22 cellular contexts compared by ENCODE assay signal in genomic region chr1:178451529-178451928, GRCh38. TPM values are rescaled to one million over a fixed set of nuclear protein-coding genes. Genes with fewer than 3 reads are reported as not detected.
A peak's percentile ranks its signal among the peaks of the same experiment; 100 is the strongest.
DNase-seq lines count a peak whose midpoint lies in the region; ATAC-seq, FAIRE-seq and TF ChIP-seq lines count a peak whose summit lies in the region.
"Had no signal": no experiment of that assay in that cellular context is flagged by ENCODE, and none has a peak within 500 bp of the region (broad histone marks: within the 10 kb centered on the region; RNA-seq: fewer than 3 reads in every experiment).

No MANE protein-coding gene starts in this region.

- no peak overlapping the region for H2AFZ ChIP-seq in SK-N-SH (ENCODE audit: low read depth)

- no peaks in the 10 kb centered on the region for H3K9me2 ChIP-seq in SK-N-SH

- no peak for TF ChIP-seq RAD21 in A549 (conservative IDR thresholded peaks at IDR 0.05 in 1 of 2, IDR thresholded peaks at IDR 0.05 in 1 of 2)
- TF ChIP-seq RAD21 in SK-N-SH (IDR thresholded peaks at IDR 0.05; ENCODE audit: low read length): no peak

- H3K9me3 ChIP-seq in A549 (no peaks in the 10 kb centered on the region), SK-N-SH (no peaks in the 10 kb centered on the region)
- H3K9me3 ChIP-seq: breast epithelium, heart right ventricle, tibial nerve had no signal

- no peak for ATAC-seq in A549
- ATAC-seq: heart right ventricle, K562, T-cell had no signal

- POLR2A ChIA-PET in A549 (lab: Yijun Ruan, JAX): no interaction called here
- POLR2A ChIA-PET in SK-N-SH (lab: Yijun Ruan, JAX): no interaction called here

- H3K4me2 ChIP-seq in A549 (no peak overlapping the region), SK-N-SH (no peak overlapping the region)

- H3K27ac ChIP-seq in A549 (no peak overlapping the region), SK-N-SH (ENCODE audit: low read depth in 2 of 2, low read length in 1 of 2) (no peak overlapping the region)
- H3K27ac ChIP-seq: breast epithelium, heart right ventricle, RWPE1, tibial nerve had no signal

- H3K9ac ChIP-seq in SK-N-SH: no peak overlapping the region

- H3F3A ChIP-seq in SK-N-SH (replicated peaks; ENCODE audit: insufficient read depth): peaks cover 2% of the 10 kb centered on the region

- H3K36me3 ChIP-seq in SK-N-SH (replicated peaks in 1 of 2; ENCODE audit: control insufficient read depth in 1 of 2, insufficient read depth in 2 of 2, low read length in 1 of 2): peaks cover 9 to 17% of the 10 kb centered on the region in 2 experiments
- H3K36me3 ChIP-seq: breast epithelium had no signal

- 75% methylated on average over 3 of the region's 3 CpGs for WGBS in A549 (ENCODE audit: missing lambda C conversion rate)
- WGBS in SK-N-SH (ENCODE audit: low lambda C conversion rate): 97% methylated on average over 3 of the region's 3 CpGs

- H3K4me1 ChIP-seq in A549: peaks cover 6% of the 10 kb centered on the region; the same call in 1 of the 3 replicates
- H3K4me1 ChIP-seq in SK-N-SH (ENCODE audit: control insufficient read depth in 1 of 2, insufficient read depth in 2 of 2, low read depth in 1 of 2, low read length in 1 of 2): no peaks in the 10 kb centered on the region; a peak in 1 of 4 replicates
- H3K4me1 ChIP-seq: breast epithelium, heart right ventricle, tibial nerve had no signal

- H3K4me3 ChIP-seq in A549: no peak overlapping the region
- no peak overlapping the region for H3K4me3 ChIP-seq in SK-N-SH (ENCODE audit: low read depth in 2 of 2, low read length in 1 of 2)
- H3K4me3 ChIP-seq: breast epithelium, heart right ventricle, K562, tibial nerve had no signal

- TF ChIP-seq EP300 in A549 (IDR thresholded peaks at IDR 0.05): no peak
- no peak for TF ChIP-seq EP300 in SK-N-SH (IDR thresholded peaks at IDR 0.05; ENCODE audit: borderline replicate concordance in 1 of 2, low read depth in 1 of 2, low read length in 1 of 2)

- no peaks in the 10 kb centered on the region for H3K79me2 ChIP-seq in SK-N-SH (ENCODE audit: insufficient read depth)

- FAIRE-seq in A549 (lab: Jason Lieb, UNC) (no peak), H54 (lab: Jason Lieb, UNC) (peak; percentile 6)
- FAIRE-seq: K562 had no signal

- DNase-seq in A549 (ENCODE audit: low read depth in 1 of 2, low spot score in 1 of 2): no peak
- DNase-seq in H54 (ENCODE audit: insufficient read length, low spot score): no peak
- DNase-seq in SK-N-SH: no peak
- DNase-seq in glomerular visceral epithelial cell (ENCODE audit: extremely low spot score): peak; percentile 2
- no peak for DNase-seq in medulla oblongata (ENCODE audit: extremely low spot score)
- DNase-seq in NCI-H1048 (lab: John Stamatoyannopoulos, UW): no peak
- DNase-seq in NCI-H2171 treated with DMSO at 0.1 percent for 48 hours (lab: John Stamatoyannopoulos, UW): no peak
- no peak for DNase-seq in NCI-H146 (lab: John Stamatoyannopoulos, UW)
- DNase-seq: 8988T; activated CD4-positive, alpha-beta T cell treated with anti-CD3 and anti-CD28 coated beads, Interleukin-2, amount 50 U/mL, for 48 hours; activated naive CD4-positive, alpha-beta T cell treated with anti-CD3 and anti-CD28 coated beads, Interleukin-2, amount 10 ng/mL, durations not matched to agents 7 days and 5 days; CD8-positive, alpha-beta memory T cell; erythroblast; heart right ventricle; islet precursor cell; NCI-H1092; stimulated activated naive CD4-positive, alpha-beta T cell treated with Interleukin-2 at 50 U/mL for 16 hours; T-cell had no signal

- TF ChIP-seq POLR2A in A549 (IDR thresholded peaks at IDR 0.05; ENCODE audit: low read length): no peak
- TF ChIP-seq POLR2A in H54 (IDR thresholded peaks at IDR 0.05; ENCODE audit: low read depth, low read length): no peak

- CTCF ChIA-PET in A549 (lab: Yijun Ruan, JAX) (no interaction called here), SK-N-SH (lab: Yijun Ruan, JAX) (interaction anchor here (1.4 kb wide), 1 partner anchor 23 kb away, joined by 3 read pairs; no protein-coding TSS in a partner anchor)

- H4K20me1 ChIP-seq in SK-N-SH (ENCODE audit: insufficient read depth): no peaks in the 10 kb centered on the region

- H3K27me3 ChIP-seq in SK-N-SH (ENCODE audit: insufficient read depth): no peaks in the 10 kb centered on the region
- H3K27me3 ChIP-seq: breast epithelium, heart right ventricle, tibial nerve had no signal

- TF ChIP-seq CTCF in A549 (IDR thresholded peaks at IDR 0.05) (no peak), SK-N-SH (IDR thresholded peaks at IDR 0.05) (no peak)

TF ChIP-seq in A549, 52 proteins besides CTCF, POLR2A, EP300 and RAD21:
- TF ChIP-seq EHF (CRISPR knock-in tag; IDR thresholded peaks at IDR 0.05): no peak
- peak; percentile 39 for TF ChIP-seq MAFK (IDR thresholded peaks at IDR 0.05; ENCODE audit: partially characterized antibody)

TF ChIP-seq in SK-N-SH, 30 proteins besides CTCF, POLR2A, EP300 and RAD21:
- TF ChIP-seq FOXM1 (IDR thresholded peaks at IDR 0.05; ENCODE audit: low read depth) (no peak), JUND (IDR thresholded peaks at IDR 0.05) (peak; percentile 63), TEAD4 (IDR thresholded peaks at IDR 0.05; ENCODE audit: borderline replicate concordance, insufficient read depth) (0 out of 2 replicates have a peak, but pooled peaks have one; percentile 27)

RNA-seq across cellular contexts. Expression of gene CLEC20A, which starts 45.2 kb away (rescaled TPM):
- polyA plus RNA-seq in A549 (2011; rRNA removed): not detected in 2 replicates
- polyA plus RNA-seq in A549 (2012; cell fraction: cytosol; rRNA removed): not detected in 2 replicates
- polyA plus RNA-seq in A549 (2012; cell fraction: nucleus; rRNA removed): not detected in 2 replicates
- polyA plus RNA-seq in A549 (2017; fragmentation: RNase III; extraction: RNeasy Plus Mini Kit Qiagen cat#74134 plus additional on column Dnase treatment): not detected in 3 replicates
- polyA minus RNA-seq in A549 (2011; rRNA and poly(A)+ RNA removed): not detected in 2 replicates
- not detected in 2 replicates for polyA plus RNA-seq in SK-N-SH (2012; rRNA removed)
- not detected in 2 replicates for polyA plus RNA-seq in SK-N-SH (2012; cell fraction: cytosol; rRNA removed)
- not detected in 2 replicates for polyA plus RNA-seq in SK-N-SH (2012; cell fraction: nucleus; rRNA removed)
- polyA plus RNA-seq: CD8-positive, alpha-beta memory T cell; heart right ventricle; K562 had no signal
